Comparison of ENCODE assay signal across 1 cellular context in the genomic region with DNA sequence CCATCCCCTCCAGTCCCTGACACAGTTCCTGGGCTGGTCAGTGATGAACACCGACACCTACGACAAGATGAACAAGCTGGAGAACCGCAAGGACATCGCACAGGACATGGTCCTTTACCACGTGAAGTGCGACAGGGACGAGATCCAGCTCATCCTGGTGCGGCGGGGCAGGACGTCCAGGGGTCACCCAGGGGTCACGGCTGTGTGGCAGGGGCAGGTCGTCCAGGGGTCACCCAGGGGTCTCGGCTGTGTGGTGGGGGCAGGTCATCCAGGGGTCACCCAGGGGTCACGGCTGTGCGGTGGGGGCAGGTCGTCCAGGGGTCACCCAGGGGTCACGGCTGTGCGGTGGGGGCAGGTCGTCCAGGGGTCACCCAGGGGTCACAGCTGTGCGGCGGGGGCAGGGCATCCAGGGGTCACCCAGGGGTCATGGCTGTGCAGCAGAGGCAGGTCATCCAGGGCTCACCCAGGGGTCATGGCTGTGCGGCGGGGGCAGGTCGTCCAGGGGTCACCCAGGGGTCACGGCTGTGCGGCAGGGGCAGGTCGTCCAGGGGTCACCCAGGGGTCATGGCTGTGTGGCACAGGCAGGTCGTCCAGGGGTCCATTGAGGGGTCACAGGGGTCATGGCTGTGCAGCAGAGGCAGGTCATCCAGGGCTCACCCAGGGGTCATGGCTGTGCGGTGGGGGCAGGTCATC.
TF ChIP-seq lines count a peak whose summit lies in the region.

No MANE protein-coding gene starts in this region.

TF ChIP-seq in K562, 482 proteins besides CTCF, POLR2A, EP300 and RAD21:
- TF ChIP-seq, protein P1, sequence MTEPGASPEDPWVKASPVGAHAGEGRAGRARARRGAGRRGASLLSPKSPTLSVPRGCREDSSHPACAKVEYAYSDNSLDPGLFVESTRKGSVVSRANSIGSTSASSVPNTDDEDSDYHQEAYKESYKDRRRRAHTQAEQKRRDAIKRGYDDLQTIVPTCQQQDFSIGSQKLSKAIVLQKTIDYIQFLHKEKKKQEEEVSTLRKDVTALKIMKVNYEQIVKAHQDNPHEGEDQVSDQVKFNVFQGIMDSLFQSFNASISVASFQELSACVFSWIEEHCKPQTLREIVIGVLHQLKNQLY (CRISPR knock-in tag; conservative IDR thresholded peaks at IDR 0.05), result no peak
- TF ChIP-seq ZNF79 (CRISPR knock-in tag; IDR thresholded peaks at IDR 0.05; ENCODE audit: low read depth) (no peak), CCAR2 (IDR thresholded peaks at IDR 0.05; ENCODE audit: low read depth, low read length) (no peak), ZSCAN29 (IDR thresholded peaks at IDR 0.05) (no peak), HBP1 (CRISPR knock-in tag; IDR thresholded peaks at IDR 0.05) (no peak), MEF2A (IDR thresholded peaks at IDR 0.05; ENCODE audit: control insufficient read depth, low read depth, low read length) (no peak), GATAD2A (IDR thresholded peaks at IDR 0.05) (no peak), ZNF695 (CRISPR knock-in tag; IDR thresholded peaks at IDR 0.05) (no peak), ZBTB33 (CRISPR knock-in tag; IDR thresholded peaks at IDR 0.05) (0 out of 2 replicates have a peak, but pooled peaks have one; percentile 28), NR2C2 (CRISPR knock-in tag; IDR thresholded peaks at IDR 0.05) (peak; percentile 78), NR2C2 (tag; IDR thresholded peaks at IDR 0.05) (peak; percentile 73)
- TF ChIP-seq, protein P2, sequence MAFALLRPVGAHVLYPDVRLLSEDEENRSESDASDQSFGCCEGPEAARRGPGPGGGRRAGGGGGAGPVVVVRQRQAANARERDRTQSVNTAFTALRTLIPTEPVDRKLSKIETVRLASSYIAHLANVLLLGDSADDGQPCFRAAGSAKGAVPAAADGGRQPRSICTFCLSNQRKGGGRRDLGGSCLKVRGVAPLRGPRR (CRISPR knock-in tag; IDR thresholded peaks at IDR 0.05), result no peak
- TF ChIP-seq, protein P3, sequence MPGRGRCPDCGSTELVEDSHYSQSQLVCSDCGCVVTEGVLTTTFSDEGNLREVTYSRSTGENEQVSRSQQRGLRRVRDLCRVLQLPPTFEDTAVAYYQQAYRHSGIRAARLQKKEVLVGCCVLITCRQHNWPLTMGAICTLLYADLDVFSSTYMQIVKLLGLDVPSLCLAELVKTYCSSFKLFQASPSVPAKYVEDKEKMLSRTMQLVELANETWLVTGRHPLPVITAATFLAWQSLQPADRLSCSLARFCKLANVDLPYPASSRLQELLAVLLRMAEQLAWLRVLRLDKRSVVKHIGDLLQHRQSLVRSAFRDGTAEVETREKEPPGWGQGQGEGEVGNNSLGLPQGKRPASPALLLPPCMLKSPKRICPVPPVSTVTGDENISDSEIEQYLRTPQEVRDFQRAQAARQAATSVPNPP (IDR thresholded peaks at IDR 0.05; ENCODE audit: borderline replicate concordance, insufficient read depth, insufficient read length), result no peak
TF ChIP-seq in K562: peak in this region for 2.
